In the genomic region with DNA sequence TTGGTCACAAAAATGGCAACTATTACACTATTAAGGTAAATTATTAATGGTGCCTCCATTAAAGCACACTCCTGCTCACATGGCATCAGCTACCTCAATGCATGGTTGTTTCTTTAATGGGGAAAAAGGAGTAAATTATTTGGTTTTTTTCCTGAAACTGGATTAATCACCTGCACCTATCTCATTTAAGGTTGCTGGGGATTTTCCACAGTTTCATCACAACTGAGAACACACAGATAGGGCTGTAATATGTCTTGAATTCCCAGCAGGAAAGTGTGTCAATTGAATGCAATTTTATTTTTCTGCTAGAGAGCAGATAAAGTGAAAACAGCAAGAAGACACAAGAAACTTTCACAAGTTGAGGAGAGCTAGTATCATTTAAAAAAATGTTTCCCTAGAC, we compare ENCODE assay signal across 13 cellular contexts. TPM values are rescaled to one million over a fixed set of nuclear protein-coding genes. Genes with fewer than 3 reads are reported as not detected.
A peak's percentile ranks its signal among the peaks of the same experiment; 100 is the strongest.
DNase-seq lines count a peak whose midpoint lies in the region; ATAC-seq and TF ChIP-seq lines count a peak whose summit lies in the region.
"Had no signal": no experiment of that assay in that cellular context is flagged by ENCODE, and none has a peak within 500 bp of the region (broad histone marks: within the 10 kb centered on the region; RNA-seq: fewer than 3 reads in every experiment).

No MANE protein-coding gene starts in this region.

- H2AFZ ChIP-seq in GM23248, result no peak overlapping the region

- ATAC-seq in heart right ventricle, result no peak
- ATAC-seq: K562 had no signal

- H3K9me3 Mint-ChIP-seq in CD8-positive, alpha-beta memory T cell, result peaks cover 0 to 2% (median 0%) of the 10 kb centered on the region in 5 donors
- H3K9me3 Mint-ChIP-seq in mesothelial cell of epicardium, result peaks cover 4% of the 10 kb centered on the region

- H3K9ac ChIP-seq in GM23248 (0 out of 2 replicates have a peak overlapping the region, but pooled peaks have one; percentile 1), adipocyte (ENCODE audit: low read length) (no peak overlapping the region)

- H3K79me2 ChIP-seq in GM23248 (ENCODE audit: insufficient read depth), result peaks cover 54% of the 10 kb centered on the region

- POLR2A ChIA-PET in CD8-positive, alpha-beta memory T cell (lab: Charles Lee), result no interaction called here

- peak overlapping the region; percentile 30 to 90 (median 78) for H3K27ac Mint-ChIP-seq in CD8-positive, alpha-beta memory T cell
- H3K27ac Mint-ChIP-seq in mesothelial cell of epicardium, result peak overlapping the region; percentile 63
- H3K27ac Mint-ChIP-seq: progenitor cell of endocrine pancreas had no signal

- no peak for DNase-seq in CD8-positive, alpha-beta memory T cell
- peak; percentile 36 for DNase-seq in GM23248
- DNase-seq in adipocyte (ENCODE audit: low read depth), result peak; percentile 46
- DNase-seq in mesothelial cell of epicardium (ENCODE audit: low spot score in 2 of 2, unreplicated experiment in 2 of 2), result no peak
- DNase-seq in NCI-H1694 (lab: John Stamatoyannopoulos, UW), result no peak
- DNase-seq in heart right ventricle, result no peak
- no peak for DNase-seq in NCI-H1105 treated with DMSO at 0.1 percent for 48 hours (lab: John Stamatoyannopoulos, UW)
- DNase-seq in GF-D8 (lab: John Stamatoyannopoulos, UW), result no peak
- DNase-seq: Calu3, substantia nigra had no signal

- H3F3A ChIP-seq in GM23248 (ENCODE audit: insufficient read depth), result peaks cover 63% of the 10 kb centered on the region

- CTCF ChIA-PET in CD8-positive, alpha-beta memory T cell (lab: Charles Lee), result interaction anchor here (0.5 to 1.7 kb wide), 3 partner anchors 35 to 40 kb away, joined by 3 to 8 read pairs (median 3); a partner anchor contains a TSS

- TF ChIP-seq CTCF in mesothelial cell of epicardium (IDR thresholded peaks at IDR 0.05; ENCODE audit: unreplicated experiment) (no peak), heart right ventricle (IDR thresholded peaks at IDR 0.05) (no peak)

- no peaks in the 10 kb centered on the region for H3K36me3 ChIP-seq in CD8-positive, alpha-beta memory T cell (ENCODE audit: insufficient read depth, low read length)
- H3K36me3 ChIP-seq in GM23248 (ENCODE audit: low read depth), result peaks cover 10% of the 10 kb centered on the region; the same call in 1 of the 2 replicates
- H3K36me3 ChIP-seq in adipocyte (ENCODE audit: control insufficient read depth, insufficient read depth, low read length, severe bottlenecking), result peaks cover 20% of the 10 kb centered on the region
- H3K36me3 ChIP-seq in heart right ventricle, result peaks cover 0 to 39% (median 0%) of the 10 kb centered on the region in 9 donors

- H3K4me1 ChIP-seq in CD8-positive, alpha-beta memory T cell (ENCODE audit: insufficient read depth, low read length), result peaks cover 43% of the 10 kb centered on the region
- peaks cover 77% of the 10 kb centered on the region for H3K4me1 ChIP-seq in GM23248 (ENCODE audit: insufficient read depth)
- peaks cover 70% of the 10 kb centered on the region for H3K4me1 ChIP-seq in adipocyte (ENCODE audit: control insufficient read depth, insufficient read depth, low read length)
- H3K4me1 ChIP-seq in heart right ventricle, result peaks cover 4 to 98% (median 53%) of the 10 kb centered on the region in 9 donors

- peaks cover 18 to 72% (median 31%) of the 10 kb centered on the region in 3 donors for H3K36me3 Mint-ChIP-seq in CD8-positive, alpha-beta memory T cell
- H3K36me3 Mint-ChIP-seq in mesothelial cell of epicardium, result peaks cover 2% of the 10 kb centered on the region

- in situ Hi-C loops in GM23248 (cut with MboI), result no loop called here

- intact Hi-C loops in heart right ventricle (cut with DNase I), result no loop called here

- no peaks in the 10 kb centered on the region for H4K20me1 ChIP-seq in GM23248 (ENCODE audit: insufficient read depth)

- no peaks in the 10 kb centered on the region for H3K9me2 ChIP-seq in GM23248 (ENCODE audit: insufficient read depth)

- peak overlapping the region; percentile 16 for H3K4me2 ChIP-seq in GM23248 (ENCODE audit: unreplicated experiment)

- no peaks in the 10 kb centered on the region for H3K27me3 ChIP-seq in CD8-positive, alpha-beta memory T cell (ENCODE audit: insufficient read depth, low read length, poor library complexity, severe bottlenecking)
- no peaks in the 10 kb centered on the region for H3K27me3 ChIP-seq in GM23248 (replicated peaks; ENCODE audit: insufficient read depth)
- H3K27me3 ChIP-seq in adipocyte (replicated peaks; ENCODE audit: control insufficient read depth, insufficient read depth, low read length), result no peaks in the 10 kb centered on the region
- H3K27me3 ChIP-seq in heart right ventricle, result no peaks in the 10 kb centered on the region
- H3K27me3 ChIP-seq: ascending aorta had no signal

- peaks cover 67 to 91% (median 89%) of the 10 kb centered on the region in 3 donors for H3K4me1 Mint-ChIP-seq in CD8-positive, alpha-beta memory T cell
- H3K4me1 Mint-ChIP-seq in mesothelial cell of epicardium, result peaks cover 47% of the 10 kb centered on the region

- peak overlapping the region in 4 of 7 donors; percentile 46 to 67 (median 58) for H3K4me3 Mint-ChIP-seq in CD8-positive, alpha-beta memory T cell
- H3K4me3 Mint-ChIP-seq in mesothelial cell of epicardium, result no peak overlapping the region

- no peak overlapping the region for H3K4me3 ChIP-seq in CD8-positive, alpha-beta memory T cell (ENCODE audit: low read length)
- no peak overlapping the region for H3K4me3 ChIP-seq in GM23248
- H3K4me3 ChIP-seq in adipocyte (ENCODE audit: low read length), result peak overlapping the region; percentile 3
- H3K4me3 ChIP-seq in heart right ventricle, result no peak overlapping the region
- H3K4me3 ChIP-seq: ascending aorta, K562 had no signal

- no peaks in the 10 kb centered on the region for H3K27me3 Mint-ChIP-seq in CD8-positive, alpha-beta memory T cell
- H3K27me3 Mint-ChIP-seq in mesothelial cell of epicardium (ENCODE audit: low read depth), result no peaks in the 10 kb centered on the region

- H3K27ac ChIP-seq in CD8-positive, alpha-beta memory T cell (ENCODE audit: low read depth, low read length), result no peak overlapping the region
- H3K27ac ChIP-seq in GM23248 (peak overlapping the region; percentile 57), heart right ventricle (peak overlapping the region in 1 of 10 donors; percentile 9)
- H3K27ac ChIP-seq: ascending aorta had no signal

- no peaks in the 10 kb centered on the region for H3K9me3 ChIP-seq in CD8-positive, alpha-beta memory T cell (ENCODE audit: low read length)
- H3K9me3 ChIP-seq in GM23248 (ENCODE audit: low read depth) (no peaks in the 10 kb centered on the region), adipocyte (ENCODE audit: control insufficient read depth, low read length) (no peaks in the 10 kb centered on the region), heart right ventricle (no peaks in the 10 kb centered on the region)
- H3K9me3 ChIP-seq: ascending aorta had no signal

RNA-seq across cellular contexts. Expression of a gene that starts 36.4 kb away (rescaled TPM):
- 100 to 1,000 TPM; 125 to 126 TPM for total RNA-seq in CD8-positive, alpha-beta memory T cell
- polyA plus RNA-seq in CD8-positive, alpha-beta memory T cell, result 87.4 TPM
- 62.3 and 77.7 TPM in 2 replicates for total RNA-seq in GM23248 (2014; rRNA removed; shearing (Covaris generic))
- polyA plus RNA-seq in GM23248 (2016; fragmentation: Nextera tagmentation; extraction: Ambion mirVana) (42.9 and 43.1 TPM in 2 replicates), heart right ventricle (10 to 100 TPM; 20.5 to 25.9 TPM)
- total RNA-seq in mesothelial cell of epicardium (10.0 to 11.0 TPM (median 10.2 TPM) in 3 replicates), heart right ventricle (10 to 100 TPM; 17.4 to 32.2 (median 24.0) TPM)

Comparison
In these comparisons a context has a peak if more than half of its experiments do, and no peak if none do; other contexts are left out.
1. DNase-seq: peak in GM23248 (single experiment) and adipocyte (single experiment); none in CD8-positive, alpha-beta memory T cell (0 of 5), mesothelial cell of epicardium (0 of 2), NCI-H1694 (single experiment), heart right ventricle (0 of 2), NCI-H1105 treated with DMSO at 0.1 percent for 48 hours (single experiment) and GF-D8 (single experiment).